In genomic region chr12:53379389-53380103, GRCh38 we compare ENCODE assay signal across 8 cellular contexts. TPM values are rescaled to one million over a fixed set of nuclear protein-coding genes. Genes with fewer than 3 reads are reported as not detected.
DNase-seq lines count a peak whose midpoint lies in the region; ATAC-seq and TF ChIP-seq lines count a peak whose summit lies in the region.

No MANE protein-coding gene starts in this region.

- DNase-seq in GM10266 (ENCODE audit: extremely low spot score) (peak; percentile 92), NCI-H1048 (lab: John Stamatoyannopoulos, UW) (peak; percentile 99), SK-N-DZ (ENCODE audit: low spot score) (peak; percentile 100), head of caudate nucleus (peak; percentile 92 to 100 (median 100)), osteoblast (ENCODE audit: insufficient read length, low spot score, missing footprints) (peak; percentile 96), tibial artery (peak; percentile 100)
- peak; percentile 97 for DNase-seq in activated naive CD8-positive, alpha-beta T cell treated with anti-CD3 and anti-CD28 coated beads for 36 hours

- peak overlapping the region; percentile 94 for H3K4me2 ChIP-seq in osteoblast (ENCODE audit: insufficient read depth, low read length)

- H4K20me1 ChIP-seq in osteoblast (ENCODE audit: insufficient read depth, low read length) = peaks cover 20% of the 10 kb centered on the region

- intact Hi-C loops in head of caudate nucleus (cut with DNase I) (no loop called here), tibial artery (cut with DNase I; ENCODE audit: low total_unique reads) (no loop called here)

- H3K27me3 ChIP-seq in osteoblast (ENCODE audit: insufficient read depth, low read length) (no peaks in the 10 kb centered on the region), tibial artery (no peaks in the 10 kb centered on the region)

- H3K9me3 ChIP-seq in osteoblast (ENCODE audit: low read depth, low read length) = no peaks in the 10 kb centered on the region
- no peaks in the 10 kb centered on the region for H3K9me3 ChIP-seq in tibial artery

- peaks cover 29% of the 10 kb centered on the region for H3K79me2 ChIP-seq in osteoblast (ENCODE audit: insufficient read depth, low read length)

- peaks cover 33% of the 10 kb centered on the region for H3K36me3 Mint-ChIP-seq in activated naive CD8-positive, alpha-beta T cell treated with anti-CD3 and anti-CD28 coated beads for 36 hours

- peaks cover 24% of the 10 kb centered on the region for H3K36me3 ChIP-seq in osteoblast (ENCODE audit: insufficient read depth, low read length)
- peaks cover 26 to 30% (median 28%) of the 10 kb centered on the region in 3 donors for H3K36me3 ChIP-seq in tibial artery

- H3K4me3 Mint-ChIP-seq in activated naive CD8-positive, alpha-beta T cell treated with anti-CD3 and anti-CD28 coated beads for 36 hours = no peak overlapping the region

- no peaks in the 10 kb centered on the region for H3K9me3 Mint-ChIP-seq in activated naive CD8-positive, alpha-beta T cell treated with anti-CD3 and anti-CD28 coated beads for 36 hours

- H3K27ac ChIP-seq in osteoblast (ENCODE audit: low read depth, low read length) (peak overlapping the region; percentile 69), tibial artery (peak overlapping the region; percentile 95 to 98)

- H3K4me1 Mint-ChIP-seq in activated naive CD8-positive, alpha-beta T cell treated with anti-CD3 and anti-CD28 coated beads for 36 hours = peaks cover 36% of the 10 kb centered on the region

- no peak overlapping the region for H3K27ac Mint-ChIP-seq in activated naive CD8-positive, alpha-beta T cell treated with anti-CD3 and anti-CD28 coated beads for 36 hours

- H3K27me3 Mint-ChIP-seq in activated naive CD8-positive, alpha-beta T cell treated with anti-CD3 and anti-CD28 coated beads for 36 hours = no peaks in the 10 kb centered on the region

- TF ChIP-seq CTCF in GM10266 (IDR thresholded peaks at IDR 0.05; ENCODE audit: control insufficient read depth, insufficient read depth, low read depth, missing control alignments) (no peak), osteoblast (IDR thresholded peaks at IDR 0.05; ENCODE audit: extremely low read depth, low read depth, low read length) (no peak), tibial artery (IDR thresholded peaks at IDR 0.05) (no peak)

- H3K4me1 ChIP-seq in osteoblast (ENCODE audit: insufficient read depth, low read length) (peaks cover 33% of the 10 kb centered on the region), tibial artery (peaks cover 0 to 43% (median 34%) of the 10 kb centered on the region in 4 donors)

- peak; percentile 61 for ATAC-seq in HG02588 (IDR thresholded peaks at IDR 0.05; ENCODE audit: unreplicated experiment)

- H3K4me3 ChIP-seq in osteoblast (ENCODE audit: insufficient read depth, low read length) (peak overlapping the region; percentile 78), tibial artery (peak overlapping the region; percentile 74 to 75)

- peak overlapping the region; percentile 96 for H2AFZ ChIP-seq in osteoblast (ENCODE audit: low read length)

RNA-seq across cellular contexts. Expression of gene SP1, which starts 0.4 kb away (rescaled TPM):
- polyA plus RNA-seq in SK-N-DZ (2014; cell fraction: cytosol; rRNA removed) = 28.3 and 37.7 TPM in 2 replicates
- polyA plus RNA-seq in SK-N-DZ (2014; cell fraction: nucleus; rRNA removed) = 20.2 and 29.3 TPM in 2 replicates
- total RNA-seq in activated naive CD8-positive, alpha-beta T cell treated with anti-CD3 and anti-CD28 coated beads for 36 hours = 10 to 100 TPM; 65.8 to 68.1 TPM
- total RNA-seq in osteoblast = 50.3 and 56.0 TPM in 2 replicates

RNA-seq across cellular contexts. Expression of gene SP7, which starts 43.4 kb away (rescaled TPM):
- polyA plus RNA-seq in SK-N-DZ (2014; cell fraction: cytosol; rRNA removed) = 0.35 and 1.1 TPM in 2 replicates
- 0.11 and 0.94 TPM in 2 replicates for polyA plus RNA-seq in SK-N-DZ (2014; cell fraction: nucleus; rRNA removed)
- not detected for total RNA-seq in activated naive CD8-positive, alpha-beta T cell treated with anti-CD3 and anti-CD28 coated beads for 36 hours
- not detected in 2 replicates for total RNA-seq in osteoblast

RNA-seq across cellular contexts. Expression of gene AMHR2, which starts 44.1 kb away (rescaled TPM):
- polyA plus RNA-seq in SK-N-DZ (2014; cell fraction: cytosol; rRNA removed) = 7.7 and 9.1 TPM in 2 replicates
- polyA plus RNA-seq in SK-N-DZ (2014; cell fraction: nucleus; rRNA removed) = 15.0 and 16.5 TPM in 2 replicates
- total RNA-seq in activated naive CD8-positive, alpha-beta T cell treated with anti-CD3 and anti-CD28 coated beads for 36 hours = not detected
- not detected in 2 replicates for total RNA-seq in osteoblast

RNA-seq across cellular contexts. Expression of gene AAAS, which starts 58.1 kb away (rescaled TPM):
- polyA plus RNA-seq in SK-N-DZ (2014; cell fraction: cytosol; rRNA removed) = 147 and 171 TPM in 2 replicates
- polyA plus RNA-seq in SK-N-DZ (2014; cell fraction: nucleus; rRNA removed) = 254 and 291 TPM in 2 replicates
- total RNA-seq in activated naive CD8-positive, alpha-beta T cell treated with anti-CD3 and anti-CD28 coated beads for 36 hours = 10 to 100 TPM; 79.9 to 86.4 TPM
- total RNA-seq in osteoblast = 37.4 and 39.8 TPM in 2 replicates

Comparison
In these comparisons a context has a peak if more than half of its experiments do, and no peak if none do; other contexts are left out.
1. Peak in every context shown above with its lines: DNase-seq, ATAC-seq, H3K4me3 ChIP-seq and H3K27ac ChIP-seq.